Comparison of ENCODE assay signal across 30 cellular contexts in genomic region chr6:100845676-100846075, GRCh38.
"Had no signal": no experiment of that assay in that cellular context is flagged by ENCODE, and none has a peak within 500 bp of the region (broad histone marks: within the 10 kb centered on the region; RNA-seq: fewer than 3 reads in every experiment).

No MANE protein-coding gene starts in this region.

- H3K9me3 Mint-ChIP-seq: activated CD8-positive, alpha-beta T cell treated with anti-CD3 and anti-CD28 coated beads for 36 hours; activated T-cell treated with anti-CD3 and anti-CD28 coated beads, Interleukin-2, amount 50 U/mL, for 4 hours; activated T-helper 17 cell treated with anti-CD3 and anti-CD28 coated beads, Interleukin-2, amount 50 U/mL, for 72 hours; dendritic cell treated with granulocyte-macrophage colony-stimulating factor and Interleukin-4, amounts not matched to agents 40 ng/mL and 50 ng/mL, for 4 days; WTC11 had no signal

- H3K27ac ChIP-seq: body of pancreas, coronary artery, dorsolateral prefrontal cortex, esophagus muscularis mucosa, foreskin keratinocyte, gastrocnemius medialis, heart right ventricle, hepatocyte, VCaP had no signal

- H3K4me2 ChIP-seq: hepatocyte had no signal

- H3K27me3 Mint-ChIP-seq: activated CD4-positive, alpha-beta T cell treated with anti-CD3 and anti-CD28 coated beads, Interleukin-2, amount 10 ng/mL, durations not matched to agents 7 days and 5 days; activated CD8-positive, alpha-beta T cell treated with anti-CD3 and anti-CD28 coated beads for 36 hours; activated naive CD8-positive, alpha-beta T cell; activated T-helper 17 cell treated with anti-CD3 and anti-CD28 coated beads, Interleukin-2, amount 50 U/mL, for 72 hours; dendritic cell treated with granulocyte-macrophage colony-stimulating factor and Interleukin-4, amounts not matched to agents 40 ng/mL and 50 ng/mL, for 4 days had no signal

- H3K4me3 Mint-ChIP-seq: activated CD4-positive, alpha-beta T cell treated with anti-CD3 and anti-CD28 coated beads, Interleukin-2, amount 10 ng/mL, durations not matched to agents 7 days and 5 days; activated CD8-positive, alpha-beta T cell treated with anti-CD3 and anti-CD28 coated beads for 36 hours; activated naive CD8-positive, alpha-beta T cell; activated T-cell treated with anti-CD3 and anti-CD28 coated beads, Interleukin-2, amount 50 U/mL, for 4 hours; activated T-helper 17 cell treated with anti-CD3 and anti-CD28 coated beads, Interleukin-2, amount 50 U/mL, for 72 hours; dendritic cell treated with granulocyte-macrophage colony-stimulating factor and Interleukin-4, amounts not matched to agents 40 ng/mL and 50 ng/mL, for 4 days; WTC11 had no signal

- H3K9me3 ChIP-seq: body of pancreas, esophagus muscularis mucosa, gastrocnemius medialis, heart right ventricle had no signal

- H2AFZ ChIP-seq: hepatocyte had no signal

- H3K27me3 ChIP-seq: body of pancreas, dorsolateral prefrontal cortex, esophagus muscularis mucosa, foreskin keratinocyte, gastrocnemius medialis, heart right ventricle, hepatocyte had no signal

- H3K4me3 ChIP-seq: body of pancreas, coronary artery, dorsolateral prefrontal cortex, esophagus muscularis mucosa, gastrocnemius medialis, heart right ventricle, hepatocyte had no signal

- DNase-seq: activated CD4-positive, alpha-beta T cell treated with anti-CD3 and anti-CD28 coated beads for 1 hour; activated CD4-positive, alpha-beta T cell treated with anti-CD3 and anti-CD28 coated beads for 4 hours; activated CD4-positive, alpha-beta T cell treated with anti-CD3 and anti-CD28 coated beads, Interleukin-2, amount 10 ng/mL, durations not matched to agents 7 days and 5 days; activated CD4-positive, alpha-beta T cell treated with anti-CD3 and anti-CD28 coated beads, Interleukin-2, amount 50 U/mL, for 4 hours; activated CD8-positive, alpha-beta memory T cell treated with anti-CD3 and anti-CD28 coated beads for 24 hours; activated CD8-positive, alpha-beta T cell treated with anti-CD3 and anti-CD28 coated beads for 36 hours; activated effector memory CD4-positive, alpha-beta T cell treated with Interleukin-2 at 50 U/mL for 16 hours; activated gamma-delta T cell treated with Interleukin-2 at 50 U/mL for 16 hours; activated naive CD4-positive, alpha-beta T cell treated with anti-CD3 and anti-CD28 coated beads, Interleukin-2, amount 50 U/mL, for 16 hours; activated naive CD4-positive, alpha-beta T cell treated with Interleukin-2 at 50 U/mL for 16 hours; activated T-cell treated with anti-CD3 and anti-CD28 coated beads, Interleukin-2, amount 50 U/mL, for 4 hours; amniotic stem cell; anterior cingulate cortex; body of pancreas; central memory CD4-positive, alpha-beta T cell; cerebellar nuclear complex; dorsolateral prefrontal cortex; effector memory CD4-positive, alpha-beta T cell; erythroblast; foreskin keratinocyte; gastrocnemius medialis; heart right ventricle had no signal

- ATAC-seq: activated T-cell treated with anti-CD3 and anti-CD28 coated beads, Interleukin-2, amount 50 U/mL, for 4 hours; body of pancreas; foreskin keratinocyte; gastrocnemius medialis; heart right ventricle; WTC11 had no signal

- H3K27ac Mint-ChIP-seq: activated CD4-positive, alpha-beta T cell treated with anti-CD3 and anti-CD28 coated beads, Interleukin-2, amount 10 ng/mL, durations not matched to agents 7 days and 5 days; activated CD8-positive, alpha-beta T cell treated with anti-CD3 and anti-CD28 coated beads for 36 hours; activated naive CD8-positive, alpha-beta T cell; activated T-helper 17 cell treated with anti-CD3 and anti-CD28 coated beads, Interleukin-2, amount 50 U/mL, for 72 hours; dendritic cell treated with granulocyte-macrophage colony-stimulating factor and Interleukin-4, amounts not matched to agents 40 ng/mL and 50 ng/mL, for 4 days had no signal

- H3K4me1 ChIP-seq: body of pancreas, esophagus muscularis mucosa, gastrocnemius medialis, heart right ventricle had no signal
